In genomic region chr7:30028749-30029635, GRCh38 we compare ENCODE assay signal across 1 cellular context.
A peak's percentile ranks its signal among the peaks of the same experiment; 100 is the strongest.
TF ChIP-seq lines count a peak whose summit lies in the region.

No MANE protein-coding gene starts in this region.

TF ChIP-seq in HepG2, 621 proteins besides CTCF, POLR2A, EP300 and RAD21 (continued from another document):
- TF ChIP-seq ASH2L (IDR thresholded peaks at IDR 0.05; ENCODE audit: insufficient read length, low read depth, low read length) (peak; percentile 9), CSRNP1 (CRISPR knock-in tag; IDR thresholded peaks at IDR 0.05) (0 out of 2 replicates have a peak, but pooled peaks have one; percentile 30), ZFX (CRISPR knock-in tag; IDR thresholded peaks at IDR 0.05; ENCODE audit: low read depth) (peak; percentile 73; the same call in 1 of the 2 replicates), TBX3 (IDR thresholded peaks at IDR 0.05; ENCODE audit: borderline replicate concordance) (peak; percentile 59; the same call in 1 of the 2 replicates), MEF2D (CRISPR knock-in tag; IDR thresholded peaks at IDR 0.05) (0 out of 2 replicates have a peak, but pooled peaks have one; percentile 30), HMG20A (CRISPR knock-in tag; IDR thresholded peaks at IDR 0.05; ENCODE audit: borderline replicate concordance) (0 out of 2 replicates have a peak, but pooled peaks have one; percentile 10), ZNF446 (CRISPR knock-in tag; IDR thresholded peaks at IDR 0.05) (0 out of 2 replicates have a peak, but pooled peaks have one; percentile 24), ZNF263 (CRISPR knock-in tag; IDR thresholded peaks at IDR 0.05) (peak; percentile 47), ARID2 (CRISPR knock-in tag; IDR thresholded peaks at IDR 0.05; ENCODE audit: borderline replicate concordance) (peak; percentile 45; the same call in 1 of the 2 replicates), TBP (CRISPR knock-in tag; IDR thresholded peaks at IDR 0.05) (0 out of 2 replicates have a peak, but pooled peaks have one; percentile 27), SP140L (CRISPR knock-in tag; IDR thresholded peaks at IDR 0.05; ENCODE audit: borderline replicate concordance) (0 out of 2 replicates have a peak, but pooled peaks have one; percentile 30), CBFB (CRISPR knock-in tag; IDR thresholded peaks at IDR 0.05) (no peak), KAT8 (CRISPR knock-in tag; IDR thresholded peaks at IDR 0.05) (peak; percentile 27; the same call in 1 of the 2 replicates), ZNF777 (CRISPR knock-in tag; IDR thresholded peaks at IDR 0.05) (peak; percentile 15; the same call in 1 of the 2 replicates), ZNF574 (CRISPR knock-in tag; IDR thresholded peaks at IDR 0.05) (peak; percentile 37; the same call in 1 of the 2 replicates), SRSF1 (optimal IDR thresholded peaks at IDR 0.05; ENCODE audit: low read depth, low read length) (peak; percentile 74), TBX2 (CRISPR knock-in tag; IDR thresholded peaks at IDR 0.05; ENCODE audit: borderline replicate concordance) (peak; percentile 48; the same call in 1 of the 2 replicates), NR2F6 (IDR thresholded peaks at IDR 0.05) (no peak), NR2F6 (CRISPR knock-in tag; IDR thresholded peaks at IDR 0.05) (0 out of 2 replicates have a peak, but pooled peaks have one; percentile 8), MED1 (CRISPR knock-in tag; IDR thresholded peaks at IDR 0.05) (0 out of 2 replicates have a peak, but pooled peaks have one; percentile 6), SAP130 (CRISPR knock-in tag; IDR thresholded peaks at IDR 0.05; ENCODE audit: low read depth) (peak; percentile 7; the same call in 1 of the 2 replicates), ISX (CRISPR knock-in tag; conservative IDR thresholded peaks at IDR 0.05) (0 out of 2 replicates have a peak, but pooled peaks have one; percentile 48), SIN3A (IDR thresholded peaks at IDR 0.05; ENCODE audit: borderline replicate concordance, low read depth, low read length) (0 out of 2 replicates have a peak, but pooled peaks have one; percentile 39), HNF4G (IDR thresholded peaks at IDR 0.05; ENCODE audit: borderline replicate concordance, low read depth, low read length) (peak; percentile 42; the same call in 1 of the 2 replicates), HNF4G (CRISPR knock-in tag; IDR thresholded peaks at IDR 0.05; ENCODE audit: borderline replicate concordance, low read depth) (no peak), TMF1 (CRISPR knock-in tag; IDR thresholded peaks at IDR 0.05; ENCODE audit: low read depth) (0 out of 2 replicates have a peak, but pooled peaks have one; percentile 36), SATB2 (CRISPR knock-in tag; IDR thresholded peaks at IDR 0.05) (no peak), ZMYM4 (CRISPR knock-in tag; IDR thresholded peaks at IDR 0.05) (no peak), PATZ1 (CRISPR knock-in tag; IDR thresholded peaks at IDR 0.05) (peak; percentile 72), HNF4A (CRISPR knock-in tag; IDR thresholded peaks at IDR 0.05) (no peak)
- TF ChIP-seq, protein P1, sequence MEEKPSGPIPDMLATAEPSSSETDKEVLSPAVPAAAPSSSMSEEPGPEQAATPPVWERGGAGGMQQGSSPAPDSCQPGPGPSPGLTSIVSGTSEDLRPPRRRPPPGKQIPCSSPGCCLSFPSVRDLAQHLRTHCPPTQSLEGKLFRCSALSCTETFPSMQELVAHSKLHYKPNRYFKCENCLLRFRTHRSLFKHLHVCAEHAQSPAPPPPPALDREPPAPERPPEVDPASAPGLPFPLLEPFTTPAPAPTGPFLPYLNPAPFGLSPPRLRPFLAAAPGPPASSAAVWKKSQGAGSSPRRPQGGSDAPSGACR (CRISPR knock-in tag; IDR thresholded peaks at IDR 0.05) = 0 out of 2 replicates have a peak, but pooled peaks have one; percentile 46
- TF ChIP-seq, protein P2, sequence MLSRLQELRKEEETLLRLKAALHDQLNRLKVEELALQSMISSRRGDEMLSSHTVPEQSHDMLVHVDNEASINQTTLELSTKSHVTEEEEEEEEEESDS (CRISPR knock-in tag; IDR thresholded peaks at IDR 0.05; ENCODE audit: borderline replicate concordance) = 0 out of 2 replicates have a peak, but pooled peaks have one; percentile 10
- TF ChIP-seq, protein P3, sequence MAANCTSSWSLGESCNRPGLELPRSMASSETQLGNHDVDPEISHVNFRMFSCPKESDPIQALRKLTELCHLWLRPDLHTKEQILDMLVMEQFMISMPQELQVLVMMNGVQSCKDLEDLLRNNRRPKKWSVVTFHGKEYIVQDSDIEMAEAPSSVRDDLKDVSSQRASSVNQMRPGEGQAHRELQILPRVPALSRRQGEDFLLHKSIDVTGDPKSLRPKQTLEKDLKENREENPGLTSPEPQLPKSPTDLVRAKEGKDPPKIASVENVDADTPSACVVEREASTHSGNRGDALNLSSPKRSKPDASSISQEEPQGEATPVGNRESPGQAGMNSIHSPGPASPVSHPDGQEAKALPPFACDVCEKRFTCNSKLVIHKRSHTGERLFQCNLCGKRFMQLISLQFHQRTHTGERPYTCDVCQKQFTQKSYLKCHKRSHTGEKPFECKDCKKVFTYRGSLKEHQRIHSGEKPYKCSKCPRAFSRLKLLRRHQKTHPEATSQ (CRISPR knock-in tag; IDR thresholded peaks at IDR 0.05; ENCODE audit: borderline replicate concordance) = peak; percentile 30; the same call in 1 of the 2 replicates
- TF ChIP-seq, protein P4, sequence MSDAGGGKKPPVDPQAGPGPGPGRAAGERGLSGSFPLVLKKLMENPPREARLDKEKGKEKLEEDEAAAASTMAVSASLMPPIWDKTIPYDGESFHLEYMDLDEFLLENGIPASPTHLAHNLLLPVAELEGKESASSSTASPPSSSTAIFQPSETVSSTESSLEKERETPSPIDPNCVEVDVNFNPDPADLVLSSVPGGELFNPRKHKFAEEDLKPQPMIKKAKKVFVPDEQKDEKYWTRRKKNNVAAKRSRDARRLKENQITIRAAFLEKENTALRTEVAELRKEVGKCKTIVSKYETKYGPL (CRISPR knock-in tag; IDR thresholded peaks at IDR 0.05) = 0 out of 2 replicates have a peak, but pooled peaks have one; percentile 11
- TF ChIP-seq, protein P5, sequence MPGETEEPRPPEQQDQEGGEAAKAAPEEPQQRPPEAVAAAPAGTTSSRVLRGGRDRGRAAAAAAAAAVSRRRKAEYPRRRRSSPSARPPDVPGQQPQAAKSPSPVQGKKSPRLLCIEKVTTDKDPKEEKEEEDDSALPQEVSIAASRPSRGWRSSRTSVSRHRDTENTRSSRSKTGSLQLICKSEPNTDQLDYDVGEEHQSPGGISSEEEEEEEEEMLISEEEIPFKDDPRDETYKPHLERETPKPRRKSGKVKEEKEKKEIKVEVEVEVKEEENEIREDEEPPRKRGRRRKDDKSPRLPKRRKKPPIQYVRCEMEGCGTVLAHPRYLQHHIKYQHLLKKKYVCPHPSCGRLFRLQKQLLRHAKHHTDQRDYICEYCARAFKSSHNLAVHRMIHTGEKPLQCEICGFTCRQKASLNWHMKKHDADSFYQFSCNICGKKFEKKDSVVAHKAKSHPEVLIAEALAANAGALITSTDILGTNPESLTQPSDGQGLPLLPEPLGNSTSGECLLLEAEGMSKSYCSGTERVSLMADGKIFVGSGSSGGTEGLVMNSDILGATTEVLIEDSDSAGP (CRISPR knock-in tag; IDR thresholded peaks at IDR 0.05; ENCODE audit: borderline replicate concordance) = no peak; the same call in 1 of the 2 replicates
